ENCODE assay signal across 8 cellular contexts in genomic region chr16:30472328-30472942, GRCh38.
DNase-seq lines count a peak whose midpoint lies in the region; ATAC-seq lines count a peak whose summit lies in the region.

TSS of gene ITGAL (plus strand) at chr16:30472742. CDS start at chr16:30472838, 96 bp downstream.

- H3K4me3 ChIP-seq in effector memory CD4-positive, alpha-beta T cell (ENCODE audit: insufficient read depth, low read depth, low read length, poor library complexity, severe bottlenecking): peak within 1 kb of the TSS; percentile 51

- peaks cover 11% of the 10 kb centered on the region for H3K36me3 ChIP-seq in effector memory CD4-positive, alpha-beta T cell (ENCODE audit: control insufficient read depth, insufficient read depth, low read length)

- no peaks in the 10 kb centered on the region for H3K27me3 ChIP-seq in effector memory CD4-positive, alpha-beta T cell (replicated peaks; ENCODE audit: control insufficient read depth, insufficient read depth, low read length, poor library complexity, severe bottlenecking)

- peak within 1 kb of the TSS; percentile 84 for H3K27ac ChIP-seq in effector memory CD4-positive, alpha-beta T cell (ENCODE audit: insufficient read depth, low read length, poor library complexity, severe bottlenecking)

- H3K9me3 ChIP-seq in effector memory CD4-positive, alpha-beta T cell (ENCODE audit: control insufficient read depth, low read length): no peaks in the 10 kb centered on the region

- ATAC-seq in GM18868 (IDR thresholded peaks at IDR 0.05; ENCODE audit: unreplicated experiment): peak; percentile 49
- ATAC-seq in HG03280 (IDR thresholded peaks at IDR 0.05; ENCODE audit: unreplicated experiment): peak; percentile 41

- DNase-seq in activated CD4-positive, CD25-positive, alpha-beta regulatory T cell treated with anti-CD3 and anti-CD28 coated beads, Interleukin-2, amount 50 U/mL, for 72 hours: peak; percentile 75
- peak; percentile 72 to 83 (median 73) for DNase-seq in effector memory CD4-positive, alpha-beta T cell
- DNase-seq in stimulated activated CD4-positive, alpha-beta T cell treated with anti-CD3 and anti-CD28 coated beads, Interleukin-1b, Interleukin-23, amount 100 ng/mL, for 1 hour (ENCODE audit: low read depth in 2 of 2): peak; percentile 58 to 61
- DNase-seq in NCI-H1092 treated with DMSO at 0.1 percent for 48 hours (lab: John Stamatoyannopoulos, UW) (no peak), NCI-H2081 treated with DMSO at 0.1 percent for 48 hours (lab: John Stamatoyannopoulos, UW) (no peak), dedifferentiated amniotic fluid mesenchymal stem cell (ENCODE audit: extremely low spot score) (no peak)

- peaks cover 44% of the 10 kb centered on the region for H3K4me1 ChIP-seq in effector memory CD4-positive, alpha-beta T cell (ENCODE audit: control insufficient read depth, insufficient read depth, low read length, poor library complexity, severe bottlenecking)

Comparison
In these comparisons a context has a peak if more than half of its experiments do, and no peak if none do; other contexts are left out.
1. DNase-seq: peak in activated CD4-positive, CD25-positive, alpha-beta regulatory T cell treated with anti-CD3 and anti-CD28 coated beads, Interleukin-2, amount 50 U/mL, for 72 hours (single experiment), effector memory CD4-positive, alpha-beta T cell (3 of 3) and stimulated activated CD4-positive, alpha-beta T cell treated with anti-CD3 and anti-CD28 coated beads, Interleukin-1b, Interleukin-23, amount 100 ng/mL, for 1 hour (2 of 2); none in NCI-H1092 treated with DMSO at 0.1 percent for 48 hours (single experiment), NCI-H2081 treated with DMSO at 0.1 percent for 48 hours (single experiment) and dedifferentiated amniotic fluid mesenchymal stem cell (single experiment).